ENCODE assay signal across 8 cellular contexts in genomic region chr3:129226374-129226773, GRCh38. TPM values are rescaled to one million over a fixed set of nuclear protein-coding genes. Genes with fewer than 3 reads are reported as not detected.
DNase-seq lines count a peak whose midpoint lies in the region; ATAC-seq and TF ChIP-seq lines count a peak whose summit lies in the region.

No MANE protein-coding gene starts in this region.

- no peaks in the 10 kb centered on the region for H3K4me1 ChIP-seq in SJCRH30
- peaks cover 0 to 45% (median 43%) of the 10 kb centered on the region in 4 donors for H3K4me1 ChIP-seq in sigmoid colon

- no peak for TF ChIP-seq POLR2A in sigmoid colon (IDR thresholded peaks at IDR 0.05)

- DNase-seq in G401 (ENCODE audit: low spot score) (peak; percentile 95), SJCRH30 (peak; percentile 29 to 38), fibroblast of the conjunctiva (ENCODE audit: low read depth) (peak; percentile 70), sigmoid colon (peak; percentile 97), NCI-H526 treated with DMSO at 0.1 percent for 48 hours (lab: John Stamatoyannopoulos, UW) (no peak), NCI-H1105 treated with DMSO at 0.1 percent for 48 hours (lab: John Stamatoyannopoulos, UW) (no peak)

- H3K27ac ChIP-seq in SJCRH30 = no peak overlapping the region
- peak overlapping the region; percentile 77 to 92 (median 80) for H3K27ac ChIP-seq in sigmoid colon

- WGBS in sigmoid colon, 2 donors = 79 to 83% methylated on average over 6 of the region's 6 CpGs

- H3K9me3 ChIP-seq in SJCRH30 (replicated peaks) = no peaks in the 10 kb centered on the region
- H3K9me3 ChIP-seq in sigmoid colon = no peaks in the 10 kb centered on the region

- TF ChIP-seq CTCF in sigmoid colon (IDR thresholded peaks at IDR 0.05) = no peak

- H3K4me3 ChIP-seq in SJCRH30 = no peak overlapping the region
- H3K4me3 ChIP-seq in sigmoid colon = no peak overlapping the region

- TF ChIP-seq EP300 in sigmoid colon (IDR thresholded peaks at IDR 0.05) = peak in 1 of 4 donors; percentile 24

- H3K36me3 ChIP-seq in SJCRH30 (no peaks in the 10 kb centered on the region), sigmoid colon (no peaks in the 10 kb centered on the region)

- intact Hi-C loops in sigmoid colon (cut with DNase I) = loop anchor here (5.0 kb wide), 1 partner anchor 44 kb away; the partner anchor contains the start of gene CNBP

- no peaks in the 10 kb centered on the region for H3K27me3 ChIP-seq in SJCRH30
- no peaks in the 10 kb centered on the region for H3K27me3 ChIP-seq in sigmoid colon

- no peak for ATAC-seq in HG02938 (IDR thresholded peaks at IDR 0.05; ENCODE audit: unreplicated experiment)
- no peak for ATAC-seq in HG03108 (IDR thresholded peaks at IDR 0.05; ENCODE audit: unreplicated experiment)

- in situ Hi-C loops in G401 (cut with HindIII; ENCODE audit: low sequenced_read_pairs) = no loop called here

RNA-seq across cellular contexts. Expression of gene COPG1, which starts 23.0 kb away (rescaled TPM):
- total RNA-seq in G401 (2014; rRNA removed; shearing (Covaris generic)) = 36.4 and 68.0 TPM in 2 replicates
- total RNA-seq in SJCRH30 (2014; rRNA removed; shearing (Covaris generic)) = 87.3 and 89.5 TPM in 2 replicates
- 10 to 100 TPM; 50.9 to 78.1 (median 57.9) TPM for total RNA-seq in sigmoid colon
- 100 to 1,000 TPM; 104 to 151 (median 148) TPM for polyA plus RNA-seq in sigmoid colon

RNA-seq across cellular contexts. Expression of gene CNBP, which starts 42.7 kb away (rescaled TPM):
- 379 and 384 TPM in 2 replicates for total RNA-seq in G401 (2014; rRNA removed; shearing (Covaris generic))
- 449 and 480 TPM in 2 replicates for total RNA-seq in SJCRH30 (2014; rRNA removed; shearing (Covaris generic))
- 100 to 1,000 TPM; 398 to 687 (median 623) TPM for total RNA-seq in sigmoid colon
- 100 to 1,000 TPM; 251 to 392 (median 343) TPM for polyA plus RNA-seq in sigmoid colon

RNA-seq across cellular contexts. Expression of gene HMCES, which starts 52.3 kb away (rescaled TPM):
- 33.0 and 40.6 TPM in 2 replicates for total RNA-seq in G401 (2014; rRNA removed; shearing (Covaris generic))
- 29.1 and 30.7 TPM in 2 replicates for total RNA-seq in SJCRH30 (2014; rRNA removed; shearing (Covaris generic))
- 10 to 100 TPM; 15.2 to 22.5 (median 20.2) TPM for total RNA-seq in sigmoid colon
- polyA plus RNA-seq in sigmoid colon = 10 to 100 TPM; 21.6 to 41.2 (median 25.4) TPM

Comparison
In these comparisons a context has a peak if more than half of its experiments do, and no peak if none do; other contexts are left out.
1. DNase-seq: peak in G401 (single experiment), SJCRH30 (2 of 2), fibroblast of the conjunctiva (single experiment) and sigmoid colon (single experiment); none in NCI-H526 treated with DMSO at 0.1 percent for 48 hours (single experiment) and NCI-H1105 treated with DMSO at 0.1 percent for 48 hours (single experiment).